ENCODE assay signal across 16 cellular contexts in the genomic region with DNA sequence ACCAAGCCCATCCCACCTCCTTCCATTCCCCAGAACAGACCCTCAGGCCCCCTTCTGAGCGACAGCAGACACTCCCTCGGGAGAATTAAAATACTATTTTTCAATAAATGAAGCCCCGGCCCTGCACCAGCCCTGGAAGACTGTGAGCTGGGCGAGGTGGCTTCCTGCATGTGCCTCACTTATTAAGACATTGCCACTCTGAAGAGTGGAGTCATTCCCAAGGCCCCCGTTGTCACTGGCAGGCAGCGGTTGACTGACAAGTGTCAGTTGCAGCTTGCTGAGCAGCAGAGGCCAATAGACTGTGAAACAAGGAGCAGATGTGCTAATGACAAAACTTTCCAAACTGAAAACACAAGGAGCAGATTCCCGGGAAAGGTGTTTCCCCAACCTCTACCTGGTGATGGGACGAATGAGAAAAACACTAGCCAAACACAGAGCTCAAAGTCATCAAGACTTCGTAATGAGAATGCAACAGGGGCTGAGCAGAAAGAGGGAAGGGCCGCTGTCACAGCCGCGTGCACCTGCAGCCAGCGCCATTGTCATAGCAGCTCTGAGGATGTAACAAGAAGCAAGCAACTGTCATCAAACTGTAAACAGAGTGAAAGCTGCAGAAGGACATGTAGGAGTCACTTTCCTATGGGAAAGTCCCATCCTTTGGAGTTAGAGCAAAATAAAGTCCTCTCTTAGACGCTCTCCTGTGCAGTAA.
"Had no signal": no experiment of that assay in that cellular context is flagged by ENCODE, and none has a peak within 500 bp of the region (broad histone marks: within the 10 kb centered on the region; RNA-seq: fewer than 3 reads in every experiment).

No MANE protein-coding gene starts in this region.

- H3K27ac ChIP-seq: ovary, sigmoid colon, thoracic aorta had no signal

- H3K4me3 ChIP-seq: ovary, sigmoid colon, thoracic aorta had no signal

- H3K9me3 Mint-ChIP-seq: activated CD4-positive, alpha-beta memory T cell treated with anti-CD3 and anti-CD28 coated beads for 36 hours; natural killer cell treated with Interleukin-12 subunit alpha and Interleukin-12 subunit beta and Interleukin-15 and Interleukin-18, amount 100 ng/mL, for 72 hours had no signal

- H3K4me3 Mint-ChIP-seq: activated CD4-positive, alpha-beta memory T cell treated with anti-CD3 and anti-CD28 coated beads for 36 hours; activated naive CD8-positive, alpha-beta T cell; natural killer cell treated with Interleukin-12 subunit alpha and Interleukin-12 subunit beta and Interleukin-15 and Interleukin-18, amount 100 ng/mL, for 72 hours had no signal

- H3K27ac Mint-ChIP-seq: activated CD4-positive, alpha-beta memory T cell treated with anti-CD3 and anti-CD28 coated beads for 36 hours; activated naive CD8-positive, alpha-beta T cell; natural killer cell treated with Interleukin-12 subunit alpha and Interleukin-12 subunit beta and Interleukin-15 and Interleukin-18, amount 100 ng/mL, for 72 hours had no signal

- H3K27me3 ChIP-seq: ovary, sigmoid colon had no signal

- H3K9me3 ChIP-seq: ovary, sigmoid colon, thoracic aorta had no signal

- H3K36me3 Mint-ChIP-seq: activated CD4-positive, alpha-beta memory T cell treated with anti-CD3 and anti-CD28 coated beads for 36 hours; activated naive CD8-positive, alpha-beta T cell; natural killer cell treated with Interleukin-12 subunit alpha and Interleukin-12 subunit beta and Interleukin-15 and Interleukin-18, amount 100 ng/mL, for 72 hours had no signal

- DNase-seq: activated CD4-positive, alpha-beta memory T cell treated with anti-CD3 and anti-CD28 coated beads for 36 hours; activated gamma-delta T cell treated with Interleukin-2 at 50 U/mL for 16 hours; amniotic stem cell; caudate nucleus; effector CD4-positive, alpha-beta T cell; foreskin fibroblast; kidney glomerular epithelial cell; mesenchymal stem cell; ovary; sigmoid colon; stimulated activated CD4-positive, alpha-beta T cell treated with anti-CD3 and anti-CD28 coated beads, Interleukin-1b, Interleukin-23, amount 100 ng/mL, for 48 hours; SW 1271 had no signal

- ATAC-seq: activated CD4-positive, CD25-positive, alpha-beta regulatory T cell treated with anti-CD3 and anti-CD28 coated beads, Interleukin-2, amount 50 U/mL, for 24 hours had no signal

- H3K36me3 ChIP-seq: ovary, sigmoid colon, thoracic aorta had no signal
